1 cellular context compared by ENCODE assay signal in the genomic region with DNA sequence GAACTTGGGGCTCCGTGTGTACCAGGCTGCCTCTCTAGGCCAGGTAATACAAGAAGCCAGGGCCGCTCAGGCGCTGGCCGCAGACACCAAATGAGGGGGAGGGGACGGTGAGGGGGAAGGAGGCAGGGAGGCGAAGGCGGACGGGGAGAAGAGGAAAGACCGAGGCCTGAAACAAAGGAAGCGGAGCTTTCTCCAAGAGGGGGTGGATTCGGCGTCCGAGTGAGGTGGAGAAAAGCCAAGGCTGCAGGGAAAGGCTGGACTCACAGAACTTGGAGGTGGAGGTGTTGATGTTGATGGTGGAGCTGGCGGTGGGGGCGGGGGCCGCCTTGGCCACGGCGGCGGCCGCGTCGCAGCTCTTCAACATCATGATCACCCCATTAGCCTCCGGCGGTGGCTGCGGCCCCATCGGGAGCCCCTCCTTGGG.
A peak's percentile ranks its signal among the peaks of the same experiment; 100 is the strongest.
TF ChIP-seq lines count a peak whose summit lies in the region.

No MANE protein-coding gene starts in this region.

TF ChIP-seq in GM12878, 131 proteins besides CTCF, POLR2A, EP300 and RAD21 (continued from another document):
- TF ChIP-seq CREB1 (IDR thresholded peaks at IDR 0.05; ENCODE audit: low read depth) (peak; percentile 61; the same call in 1 of the 2 replicates), SIN3A (IDR thresholded peaks at IDR 0.05; ENCODE audit: low read depth, low read length) (peak; percentile 38), ZNF384 (IDR thresholded peaks at IDR 0.05; ENCODE audit: borderline replicate concordance, low read depth, low read length) (no peak), WRNIP1 (IDR thresholded peaks at IDR 0.05; ENCODE audit: borderline replicate concordance, low read depth, low read length) (no peak), HCFC1 (IDR thresholded peaks at IDR 0.05; ENCODE audit: low read length) (no peak), POLR2AphosphoS2 (IDR thresholded peaks at IDR 0.05; ENCODE audit: low read depth, low read length) (no peak), STAT3 (IDR thresholded peaks at IDR 0.05; ENCODE audit: low read depth, low read length) (no peak), FOXK2 (IDR thresholded peaks at IDR 0.05) (peak; percentile 32; the same call in 1 of the 2 replicates), SREBF1 (IDR thresholded peaks at IDR 0.05; ENCODE audit: low read length) (no peak), RBBP5 (conservative IDR thresholded peaks at IDR 0.05) (no peak), ZBTB40 (IDR thresholded peaks at IDR 0.05; ENCODE audit: borderline replicate concordance) (no peak), HDGF (IDR thresholded peaks at IDR 0.05) (no peak), SIX5 (IDR thresholded peaks at IDR 0.05; ENCODE audit: low read depth, low read length, severe bottlenecking) (no peak), POLR2AphosphoS5 (IDR thresholded peaks at IDR 0.05; ENCODE audit: low read length) (no peak), MTA2 (IDR thresholded peaks at IDR 0.05; ENCODE audit: low read depth) (0 out of 2 replicates have a peak, but pooled peaks have one; percentile 17), CBX3 (IDR thresholded peaks at IDR 0.05; ENCODE audit: borderline replicate concordance, low read depth) (no peak), FOXM1 (IDR thresholded peaks at IDR 0.05; ENCODE audit: low read depth, low read length) (no peak), CREM (IDR thresholded peaks at IDR 0.05; ENCODE audit: low read depth) (peak; percentile 40; the same call in 1 of the 2 replicates), RELB (IDR thresholded peaks at IDR 0.05; ENCODE audit: low read depth) (no peak), MXI1 (IDR thresholded peaks at IDR 0.05; ENCODE audit: low read depth, low read length) (no peak), SMC3 (IDR thresholded peaks at IDR 0.05; ENCODE audit: borderline replicate concordance, low read length) (no peak), EGR1 (IDR thresholded peaks at IDR 0.05; ENCODE audit: borderline replicate concordance in 1 of 2, low read depth in 2 of 2, low read length in 2 of 2) (0 out of 3 replicates have a peak, but pooled peaks of 1 of the 2 experiments have one; percentile 17), TAF1 (IDR thresholded peaks at IDR 0.05; ENCODE audit: borderline replicate concordance, low read depth, low read length) (0 out of 2 replicates have a peak, but pooled peaks have one; percentile 11), ASH2L (IDR thresholded peaks at IDR 0.05; ENCODE audit: borderline replicate concordance, low read depth) (no peak), TCF12 (IDR thresholded peaks at IDR 0.05; ENCODE audit: low read depth, low read length) (no peak), NBN (IDR thresholded peaks at IDR 0.05) (peak; percentile 72), CHD2 (IDR thresholded peaks at IDR 0.05; ENCODE audit: borderline replicate concordance, low read depth, low read length) (peak; percentile 50; the same call in 1 of the 2 replicates)
- TF ChIP-seq, protein P1, sequence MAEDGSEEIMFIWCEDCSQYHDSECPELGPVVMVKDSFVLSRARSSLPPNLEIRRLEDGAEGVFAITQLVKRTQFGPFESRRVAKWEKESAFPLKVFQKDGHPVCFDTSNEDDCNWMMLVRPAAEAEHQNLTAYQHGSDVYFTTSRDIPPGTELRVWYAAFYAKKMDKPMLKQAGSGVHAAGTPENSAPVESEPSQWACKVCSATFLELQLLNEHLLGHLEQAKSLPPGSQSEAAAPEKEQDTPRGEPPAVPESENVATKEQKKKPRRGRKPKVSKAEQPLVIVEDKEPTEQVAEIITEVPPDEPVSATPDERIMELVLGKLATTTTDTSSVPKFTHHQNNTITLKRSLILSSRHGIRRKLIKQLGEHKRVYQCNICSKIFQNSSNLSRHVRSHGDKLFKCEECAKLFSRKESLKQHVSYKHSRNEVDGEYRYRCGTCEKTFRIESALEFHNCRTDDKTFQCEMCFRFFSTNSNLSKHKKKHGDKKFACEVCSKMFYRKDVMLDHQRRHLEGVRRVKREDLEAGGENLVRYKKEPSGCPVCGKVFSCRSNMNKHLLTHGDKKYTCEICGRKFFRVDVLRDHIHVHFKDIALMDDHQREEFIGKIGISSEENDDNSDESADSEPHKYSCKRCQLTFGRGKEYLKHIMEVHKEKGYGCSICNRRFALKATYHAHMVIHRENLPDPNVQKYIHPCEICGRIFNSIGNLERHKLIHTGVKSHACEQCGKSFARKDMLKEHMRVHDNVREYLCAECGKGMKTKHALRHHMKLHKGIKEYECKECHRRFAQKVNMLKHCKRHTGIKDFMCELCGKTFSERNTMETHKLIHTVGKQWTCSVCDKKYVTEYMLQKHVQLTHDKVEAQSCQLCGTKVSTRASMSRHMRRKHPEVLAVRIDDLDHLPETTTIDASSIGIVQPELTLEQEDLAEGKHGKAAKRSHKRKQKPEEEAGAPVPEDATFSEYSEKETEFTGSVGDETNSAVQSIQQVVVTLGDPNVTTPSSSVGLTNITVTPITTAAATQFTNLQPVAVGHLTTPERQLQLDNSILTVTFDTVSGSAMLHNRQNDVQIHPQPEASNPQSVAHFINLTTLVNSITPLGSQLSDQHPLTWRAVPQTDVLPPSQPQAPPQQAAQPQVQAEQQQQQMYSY (CRISPR knock-in tag; IDR thresholded peaks at IDR 0.05): no peak
TF ChIP-seq in GM12878: peak in this region for 12.
